ENCODE assay signal across 16 cellular contexts in the genomic region with DNA sequence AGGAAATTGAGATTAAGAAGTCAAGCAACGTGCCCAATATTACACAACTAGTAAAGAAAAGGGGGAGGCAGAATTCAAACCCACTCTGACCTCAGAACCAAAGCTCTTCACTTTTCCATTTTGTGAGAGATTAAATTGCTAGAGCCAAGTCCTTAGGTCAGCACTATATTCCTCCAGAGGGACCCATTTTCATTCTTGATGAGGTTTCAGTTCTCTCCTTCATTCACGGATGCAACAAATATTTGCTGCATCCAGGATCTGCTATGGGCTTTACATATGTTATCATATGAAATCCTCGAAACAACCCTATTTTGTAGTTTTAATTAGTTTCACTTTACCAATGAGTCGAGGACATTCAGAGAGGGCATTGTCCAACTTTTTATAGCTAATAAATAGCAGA.
DNase-seq lines count a peak whose midpoint lies in the region; ATAC-seq and TF ChIP-seq lines count a peak whose summit lies in the region.
"Had no signal": no experiment of that assay in that cellular context is flagged by ENCODE, and none has a peak within 500 bp of the region (broad histone marks: within the 10 kb centered on the region; RNA-seq: fewer than 3 reads in every experiment).

No MANE protein-coding gene starts in this region.

- dilution Hi-C loops in mammary epithelial cell (cut with HindIII; ENCODE audit: low sequenced_read_pairs), result no loop called here

- H3K27ac ChIP-seq in Panc1 (ENCODE audit: low read length) (peak overlapping the region; percentile 67), mammary epithelial cell (ENCODE audit: insufficient read depth, low read depth, low read length) (peak overlapping the region; percentile 36), suprapubic skin (peak overlapping the region; percentile 17)
- H3K27ac ChIP-seq: BLaER1, SJCRH30 had no signal

- DNase-seq in MV-4-11 (lab: John Stamatoyannopoulos, UW), result peak; percentile 20
- no peak for DNase-seq in Panc1 (ENCODE audit: low read depth, low spot score)
- no peak for DNase-seq in mammary epithelial cell
- DNase-seq in suprapubic skin (ENCODE audit: low spot score in 2 of 2), result no peak
- no peak for DNase-seq in posterior cingulate gyrus
- DNase-seq: CD8-positive, alpha-beta memory T cell; GF-D8; NCI-H1048; NCI-H2107; NCI-H345; NCI-H526 treated with DMSO at 0.1 percent for 48 hours; NK-92 treated with Interleukin-12 subunit alpha and Interleukin-12 subunit beta, amount 100 ng/mL, for 24 hours had no signal

- 77% methylated on average over 4 of the region's 4 CpGs for WGBS in mammary epithelial cell (ENCODE audit: low coverage, missing lambda C conversion rate)
- WGBS in suprapubic skin, result 74% methylated on average over 4 of the region's 4 CpGs

- ATAC-seq in Panc1 (no peak; the same call in 1 of the 2 replicates), HG03280 (IDR thresholded peaks at IDR 0.05; ENCODE audit: unreplicated experiment) (no peak), GM21528 (IDR thresholded peaks at IDR 0.05; ENCODE audit: low FRiP score, unreplicated experiment) (no peak)

- H3K4me2 ChIP-seq in mammary epithelial cell (ENCODE audit: insufficient read depth, low read depth, low read length), result peak overlapping the region; percentile 52
- H3K4me2 ChIP-seq: BLaER1 had no signal

- no peak overlapping the region for H2AFZ ChIP-seq in mammary epithelial cell (ENCODE audit: low read depth, low read length)

- no peaks in the 10 kb centered on the region for H4K20me1 ChIP-seq in mammary epithelial cell (ENCODE audit: insufficient read depth, low read length)
- H4K20me1 ChIP-seq: BLaER1 had no signal

- H3K27me3 ChIP-seq in Panc1 (ENCODE audit: control insufficient read depth, insufficient read depth, low read length), result no peaks in the 10 kb centered on the region
- no peaks in the 10 kb centered on the region for H3K27me3 ChIP-seq in mammary epithelial cell (ENCODE audit: insufficient read depth, low read length)
- H3K27me3 ChIP-seq in suprapubic skin, result no peaks in the 10 kb centered on the region
- H3K27me3 ChIP-seq: BLaER1, SJCRH30 had no signal

- no peaks in the 10 kb centered on the region for H3K36me3 ChIP-seq in Panc1 (ENCODE audit: control insufficient read depth, insufficient read depth, low read length)
- no peaks in the 10 kb centered on the region for H3K36me3 ChIP-seq in mammary epithelial cell (ENCODE audit: insufficient read depth, low read length)
- H3K36me3 ChIP-seq in suprapubic skin, result no peaks in the 10 kb centered on the region
- H3K36me3 ChIP-seq: BLaER1 had no signal

- BruUV-seq in Panc1 (replicated peaks; lab: Mats Ljungman, UMichigan) (no TSS peak), mammary epithelial cell (replicated peaks; lab: Mats Ljungman, UMichigan) (no TSS peak)

- CTCF ChIA-PET in Panc1 (lab: Charles Lee), result no interaction called here
- CTCF ChIA-PET in mammary epithelial cell (lab: Charles Lee; ENCODE audit: low non-redundant PET), result interaction anchor here (0.5 to 0.9 kb wide), 2 partner anchors 140 to 1184 kb away, joined by 3 read pairs; no protein-coding TSS in a partner anchor

- intact Hi-C loops in Panc1 (cut with micrococcal nuclease; ENCODE audit: unreplicated experiment) (no loop called here), mammary epithelial cell (cut with micrococcal nuclease) (no loop called here), posterior cingulate gyrus (cut with DNase I) (no loop called here)

- in situ Hi-C loops in Panc1 (cut with HindIII; ENCODE audit: low pct_unique_long_range_greater_than_20kb, low sequenced_read_pairs) (no loop called here), mammary epithelial cell (cut with MboI; ENCODE audit: low sequenced_read_pairs in 2 of 2) (no loop called here)

- no peak overlapping the region for H3K9ac ChIP-seq in mammary epithelial cell (ENCODE audit: insufficient read depth, low read length)
- H3K9ac ChIP-seq: BLaER1 had no signal

- TF ChIP-seq CTCF in Panc1 (IDR thresholded peaks at IDR 0.05), result no peak; the same call in 1 of the 2 replicates
- no peak for TF ChIP-seq CTCF in mammary epithelial cell (conservative IDR thresholded peaks at IDR 0.05 in 1 of 2, IDR thresholded peaks at IDR 0.05 in 1 of 2; ENCODE audit: extremely low read depth in 1 of 2, insufficient read depth in 1 of 2, low read depth in 1 of 2, low read length in 2 of 2)
- TF ChIP-seq CTCF in suprapubic skin (IDR thresholded peaks at IDR 0.05), result no peak

- H3K79me2 ChIP-seq in mammary epithelial cell (ENCODE audit: insufficient read depth, low read length), result peaks cover 59% of the 10 kb centered on the region

- H3K4me3 ChIP-seq in Panc1 (ENCODE audit: low read depth in 2 of 2, low read length in 2 of 2), result peak overlapping the region in 1 of 2 experiments; percentile 4; a peak in 1 of 4 replicates
- no peak overlapping the region for H3K4me3 ChIP-seq in mammary epithelial cell (replicated peaks in 1 of 3; ENCODE audit: insufficient read depth in 1 of 3, low read depth in 2 of 3, low read length in 3 of 3)
- H3K4me3 ChIP-seq in suprapubic skin, result no peak overlapping the region
- H3K4me3 ChIP-seq: BLaER1, SJCRH30 had no signal

- TF ChIP-seq POLR2A in suprapubic skin (IDR thresholded peaks at IDR 0.05), result no peak

- H3K9me3 ChIP-seq in Panc1 (ENCODE audit: control insufficient read depth, insufficient read depth, low read depth, low read length) (no peaks in the 10 kb centered on the region), mammary epithelial cell (replicated peaks; ENCODE audit: insufficient read depth, low read length) (no peaks in the 10 kb centered on the region), suprapubic skin (no peaks in the 10 kb centered on the region)
- H3K9me3 ChIP-seq: BLaER1, SJCRH30 had no signal

- no peak for TF ChIP-seq EP300 in suprapubic skin (IDR thresholded peaks at IDR 0.05)

- POLR2A ChIA-PET in Panc1 (lab: Charles Lee), result no interaction called here

- peaks cover 39% of the 10 kb centered on the region for H3K4me1 ChIP-seq in Panc1 (ENCODE audit: control insufficient read depth, insufficient read depth, low read length)
- peaks cover 33% of the 10 kb centered on the region for H3K4me1 ChIP-seq in mammary epithelial cell (ENCODE audit: insufficient read depth, low read length)
- peaks cover 23% of the 10 kb centered on the region for H3K4me1 ChIP-seq in suprapubic skin
- H3K4me1 ChIP-seq: BLaER1 had no signal

Comparison
In these comparisons a context has a peak if more than half of its experiments do, and no peak if none do; other contexts are left out.
1. H3K27ac ChIP-seq: peak in every context shown above with its lines; median percentile 67 in Panc1; 36 in mammary epithelial cell; 17 in suprapubic skin.